18 cellular contexts compared by ENCODE assay signal in the genomic region with DNA sequence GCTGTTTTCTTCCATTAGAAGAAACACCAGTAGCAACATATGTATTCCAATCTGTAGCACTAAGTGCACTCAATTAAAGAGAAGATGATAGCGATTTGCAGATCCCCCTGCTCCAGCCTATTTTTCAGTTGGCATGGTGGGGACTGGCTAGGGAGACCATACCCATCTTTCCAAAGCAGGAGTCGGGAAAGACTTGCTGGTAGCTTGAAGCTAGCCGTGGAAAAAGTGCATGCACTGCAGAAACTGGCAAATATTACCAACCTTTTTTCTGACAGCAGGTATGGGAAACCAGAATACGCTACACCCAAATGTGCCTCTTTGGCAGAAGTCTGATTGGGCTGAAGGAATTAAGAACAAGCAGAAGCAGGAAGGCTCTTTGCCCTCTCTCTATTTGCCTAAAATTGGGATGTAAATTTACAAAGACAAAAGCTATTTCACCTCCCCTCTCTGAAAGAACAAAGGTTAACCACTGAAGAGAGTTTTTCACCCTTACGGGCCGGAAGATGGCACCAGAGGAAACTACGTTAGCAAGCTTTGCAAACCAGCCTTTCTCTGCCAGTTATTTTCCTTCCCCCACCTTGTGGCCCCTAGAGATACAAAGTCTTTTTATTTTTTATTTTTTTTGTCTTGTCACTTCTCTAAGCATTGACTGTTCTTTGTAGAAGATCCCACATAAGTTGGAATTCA.
DNase-seq lines count a peak whose midpoint lies in the region; ATAC-seq and TF ChIP-seq lines count a peak whose summit lies in the region.
"Had no signal": no experiment of that assay in that cellular context is flagged by ENCODE, and none has a peak within 500 bp of the region (broad histone marks: within the 10 kb centered on the region; RNA-seq: fewer than 3 reads in every experiment).

No MANE protein-coding gene starts in this region.

- H3K27ac Mint-ChIP-seq in activated naive CD4-positive, alpha-beta T cell treated with anti-CD3 and anti-CD28 coated beads, Interleukin-2, amount 10 ng/mL, durations not matched to agents 7 days and 5 days, result no peak overlapping the region
- H3K27ac Mint-ChIP-seq: activated CD8-positive, alpha-beta T cell treated with anti-CD3 and anti-CD28 coated beads for 36 hours; activated T-helper 2 cell treated with anti-CD3 and anti-CD28 coated beads, Interferon-gamma antibody, Interleukin-2, Interleukin-4, amounts not matched to agents 10 μg/mL and 5 μg/mL and 100 μg/mL, durations not matched to agents 14 hours and 24 hours and 36 hours; stimulated activated naive B cell treated with anti-CD40 and anti-IgM and Interleukin-4, amounts not matched to agents 10 μg/mL and 1 μg/mL and 100 μg/mL, for 72 hours had no signal

- H3K9me3 ChIP-seq in Panc1 (ENCODE audit: control insufficient read depth, insufficient read depth, low read depth, low read length) (no peaks in the 10 kb centered on the region), iPS-20b (ENCODE audit: insufficient read depth, low read depth, low read length) (peaks cover 13% of the 10 kb centered on the region), upper lobe of left lung (no peaks in the 10 kb centered on the region), gastroesophageal sphincter (no peaks in the 10 kb centered on the region)
- H3K9me3 ChIP-seq: upper lobe of right lung had no signal

- no peak overlapping the region for H3K4me3 Mint-ChIP-seq in activated naive CD4-positive, alpha-beta T cell treated with anti-CD3 and anti-CD28 coated beads, Interleukin-2, amount 10 ng/mL, durations not matched to agents 7 days and 5 days
- H3K4me3 Mint-ChIP-seq: activated CD8-positive, alpha-beta T cell treated with anti-CD3 and anti-CD28 coated beads for 36 hours; stimulated activated naive B cell treated with anti-CD40 and anti-IgM and Interleukin-4, amounts not matched to agents 10 μg/mL and 1 μg/mL and 100 μg/mL, for 72 hours had no signal

- intact Hi-C loops in Panc1 (cut with micrococcal nuclease; ENCODE audit: unreplicated experiment), result no loop called here

- TF ChIP-seq CTCF in Panc1 (IDR thresholded peaks at IDR 0.05) (peak; percentile 49), upper lobe of left lung (IDR thresholded peaks at IDR 0.05) (no peak), gastroesophageal sphincter (IDR thresholded peaks at IDR 0.05) (no peak)

- BruUV-seq in Panc1 (replicated peaks; lab: Mats Ljungman, UMichigan), result no TSS peak

- H3K4me1 ChIP-seq in Panc1 (ENCODE audit: control insufficient read depth, insufficient read depth, low read length) (no peaks in the 10 kb centered on the region), iPS-20b (ENCODE audit: insufficient read depth, low read length) (peaks cover 25% of the 10 kb centered on the region), upper lobe of left lung (no peaks in the 10 kb centered on the region), gastroesophageal sphincter (no peaks in the 10 kb centered on the region)
- H3K4me1 ChIP-seq: parathyroid adenoma, upper lobe of right lung had no signal

- H3K36me3 ChIP-seq in Panc1 (ENCODE audit: control insufficient read depth, insufficient read depth, low read length) (no peaks in the 10 kb centered on the region), iPS-20b (ENCODE audit: insufficient read depth, low read depth, low read length) (no peaks in the 10 kb centered on the region), upper lobe of left lung (no peaks in the 10 kb centered on the region), gastroesophageal sphincter (no peaks in the 10 kb centered on the region)
- H3K36me3 ChIP-seq: upper lobe of right lung had no signal

- H3K9me3 Mint-ChIP-seq in activated naive CD4-positive, alpha-beta T cell treated with anti-CD3 and anti-CD28 coated beads, Interleukin-2, amount 10 ng/mL, durations not matched to agents 7 days and 5 days, result peaks cover 6% of the 10 kb centered on the region

- ATAC-seq in Panc1 (no peak), GM21723 (IDR thresholded peaks at IDR 0.05; ENCODE audit: unreplicated experiment) (no peak), upper lobe of left lung (ENCODE audit: low FRiP score in 2 of 2) (no peak), gastroesophageal sphincter (no peak)
- ATAC-seq: activated CD8-positive, alpha-beta T cell treated with anti-CD3 and anti-CD28 coated beads for 36 hours; stimulated activated naive B cell treated with anti-CD40 and anti-IgM and Interleukin-4, amounts not matched to agents 10 μg/mL and 1 μg/mL and 100 μg/mL, for 72 hours; upper lobe of right lung had no signal

- TF ChIP-seq POLR2A in upper lobe of left lung (IDR thresholded peaks at IDR 0.05) (no peak), gastroesophageal sphincter (IDR thresholded peaks at IDR 0.05) (no peak)

- H3K27ac ChIP-seq in Panc1 (ENCODE audit: low read length), result no peak overlapping the region
- no peak overlapping the region for H3K27ac ChIP-seq in iPS-20b (ENCODE audit: low read length)
- no peak overlapping the region for H3K27ac ChIP-seq in upper lobe of left lung
- no peak overlapping the region for H3K27ac ChIP-seq in gastroesophageal sphincter
- H3K27ac ChIP-seq: parathyroid adenoma, upper lobe of right lung had no signal

- POLR2A ChIA-PET in Panc1 (lab: Charles Lee), result no interaction called here

- TF ChIP-seq EP300 in upper lobe of left lung (IDR thresholded peaks at IDR 0.05) (no peak), gastroesophageal sphincter (IDR thresholded peaks at IDR 0.05) (no peak)

- no peak overlapping the region for H3K4me3 ChIP-seq in Panc1 (ENCODE audit: low read depth in 2 of 2, low read length in 2 of 2)
- H3K4me3 ChIP-seq in iPS-20b (ENCODE audit: low read length), result no peak overlapping the region
- H3K4me3 ChIP-seq in upper lobe of left lung, result no peak overlapping the region
- H3K4me3 ChIP-seq in gastroesophageal sphincter, result no peak overlapping the region
- H3K4me3 ChIP-seq: upper lobe of right lung had no signal

- no peaks in the 10 kb centered on the region for H3K27me3 ChIP-seq in Panc1 (ENCODE audit: control insufficient read depth, insufficient read depth, low read length)
- H3K27me3 ChIP-seq in iPS-20b (ENCODE audit: insufficient read depth, low read length), result no peaks in the 10 kb centered on the region
- H3K27me3 ChIP-seq in upper lobe of left lung, result no peaks in the 10 kb centered on the region
- no peaks in the 10 kb centered on the region for H3K27me3 ChIP-seq in gastroesophageal sphincter
- H3K27me3 ChIP-seq: upper lobe of right lung had no signal

- WGBS in upper lobe of left lung, 2 donors, result 85 to 90% methylated on average over 7 of the region's 7 CpGs
- 70 to 72% methylated on average over 5 to 6 of the region's 7 CpGs for WGBS in gastroesophageal sphincter (ENCODE audit: low coverage in 1 of 2), 2 donors

- H3K4me1 Mint-ChIP-seq in activated naive CD4-positive, alpha-beta T cell treated with anti-CD3 and anti-CD28 coated beads, Interleukin-2, amount 10 ng/mL, durations not matched to agents 7 days and 5 days, result no peaks in the 10 kb centered on the region
- H3K4me1 Mint-ChIP-seq: stimulated activated naive B cell treated with anti-CD40 and anti-IgM and Interleukin-4, amounts not matched to agents 10 μg/mL and 1 μg/mL and 100 μg/mL, for 72 hours had no signal

- peak overlapping the region; percentile 48; the same call in 1 of the 2 replicates for H3K9ac ChIP-seq in iPS-20b (ENCODE audit: low read depth, low read length)
- H3K9ac ChIP-seq: parathyroid adenoma had no signal

- DNase-seq in DMS53 (lab: John Stamatoyannopoulos, UW), result peak; percentile 53
- DNase-seq in HT-29 (ENCODE audit: low spot score), result peak; percentile 30
- no peak for DNase-seq in Panc1 (ENCODE audit: low read depth, low spot score)
- no peak for DNase-seq in activated naive CD4-positive, alpha-beta T cell treated with anti-CD3 and anti-CD28 coated beads, Interleukin-2, amount 10 ng/mL, durations not matched to agents 7 days and 5 days
- no peak for DNase-seq in upper lobe of left lung
- DNase-seq: activated CD8-positive, alpha-beta T cell treated with anti-CD3 and anti-CD28 coated beads for 36 hours; amygdala; kidney glomerular epithelial cell; NCI-H2029; SIG-M5; small intestine; stimulated activated naive B cell treated with anti-CD40 and anti-IgM and Interleukin-4, amounts not matched to agents 10 μg/mL and 1 μg/mL and 100 μg/mL, for 72 hours; upper lobe of right lung had no signal

- no peaks in the 10 kb centered on the region for H3K36me3 Mint-ChIP-seq in activated naive CD4-positive, alpha-beta T cell treated with anti-CD3 and anti-CD28 coated beads, Interleukin-2, amount 10 ng/mL, durations not matched to agents 7 days and 5 days
- H3K36me3 Mint-ChIP-seq: stimulated activated naive B cell treated with anti-CD40 and anti-IgM and Interleukin-4, amounts not matched to agents 10 μg/mL and 1 μg/mL and 100 μg/mL, for 72 hours had no signal

- in situ Hi-C loops in Panc1 (cut with HindIII; ENCODE audit: low pct_unique_long_range_greater_than_20kb, low sequenced_read_pairs), result no loop called here

- H3K27me3 Mint-ChIP-seq in activated naive CD4-positive, alpha-beta T cell treated with anti-CD3 and anti-CD28 coated beads, Interleukin-2, amount 10 ng/mL, durations not matched to agents 7 days and 5 days, result no peaks in the 10 kb centered on the region
- H3K27me3 Mint-ChIP-seq: activated CD8-positive, alpha-beta T cell treated with anti-CD3 and anti-CD28 coated beads for 36 hours; stimulated activated naive B cell treated with anti-CD40 and anti-IgM and Interleukin-4, amounts not matched to agents 10 μg/mL and 1 μg/mL and 100 μg/mL, for 72 hours had no signal

- CTCF ChIA-PET in Panc1 (lab: Charles Lee), result no interaction called here
- CTCF ChIA-PET in activated naive CD4-positive, alpha-beta T cell treated with anti-CD3 and anti-CD28 coated beads, Interleukin-2, amount 10 ng/mL, durations not matched to agents 7 days and 5 days (lab: Charles Lee), result no interaction called here

Comparison
In these comparisons a context has a peak if more than half of its experiments do, and no peak if none do; other contexts are left out.
1. DNase-seq: peak in DMS53 (single experiment) and HT-29 (single experiment); none in Panc1 (single experiment), activated naive CD4-positive, alpha-beta T cell treated with anti-CD3 and anti-CD28 coated beads, Interleukin-2, amount 10 ng/mL, durations not matched to agents 7 days and 5 days (single experiment) and upper lobe of left lung (0 of 2).